In the genomic region with DNA sequence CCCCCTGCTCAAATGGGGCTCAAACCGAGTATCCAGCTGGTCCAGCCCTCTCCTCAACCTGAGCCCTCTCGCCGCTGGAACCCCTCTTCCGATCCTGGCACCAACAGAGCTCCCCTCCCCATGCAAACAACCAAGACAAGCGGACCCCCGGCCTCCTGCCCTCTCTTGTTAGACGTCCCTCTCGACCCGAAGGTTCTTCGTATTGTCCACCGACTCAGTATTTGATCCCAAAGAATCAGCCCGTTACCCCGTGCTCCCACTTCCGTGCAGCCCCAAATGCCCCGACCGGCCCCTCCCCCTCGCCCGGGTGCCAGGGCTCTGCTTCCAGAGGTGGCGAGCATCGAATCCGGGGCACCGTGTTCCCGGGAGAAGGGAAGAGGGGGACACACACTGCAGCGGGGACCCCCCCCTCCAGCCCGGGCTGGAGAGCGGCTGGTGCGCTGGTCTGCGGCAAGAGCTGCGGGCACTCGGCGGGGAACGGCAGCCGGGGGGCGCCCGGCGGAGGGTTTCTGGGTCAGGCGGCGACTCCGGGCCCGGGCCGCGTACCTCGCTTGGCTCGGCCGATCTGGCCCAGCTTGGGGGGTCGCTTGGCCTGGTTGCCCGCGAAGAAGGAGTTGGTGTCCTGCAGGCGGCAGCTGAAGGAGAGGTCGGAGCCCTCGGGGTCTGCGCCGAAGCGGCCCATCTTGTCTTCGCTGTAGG, we compare ENCODE assay signal across 1 cellular context.
A peak's percentile ranks its signal among the peaks of the same experiment; 100 is the strongest.
TF ChIP-seq lines count a peak whose summit lies in the region.

No MANE protein-coding gene starts in this region.

TF ChIP-seq in HEK293, 187 proteins besides CTCF, POLR2A, EP300 and RAD21 (continued from another document):
- TF ChIP-seq, protein P1, sequence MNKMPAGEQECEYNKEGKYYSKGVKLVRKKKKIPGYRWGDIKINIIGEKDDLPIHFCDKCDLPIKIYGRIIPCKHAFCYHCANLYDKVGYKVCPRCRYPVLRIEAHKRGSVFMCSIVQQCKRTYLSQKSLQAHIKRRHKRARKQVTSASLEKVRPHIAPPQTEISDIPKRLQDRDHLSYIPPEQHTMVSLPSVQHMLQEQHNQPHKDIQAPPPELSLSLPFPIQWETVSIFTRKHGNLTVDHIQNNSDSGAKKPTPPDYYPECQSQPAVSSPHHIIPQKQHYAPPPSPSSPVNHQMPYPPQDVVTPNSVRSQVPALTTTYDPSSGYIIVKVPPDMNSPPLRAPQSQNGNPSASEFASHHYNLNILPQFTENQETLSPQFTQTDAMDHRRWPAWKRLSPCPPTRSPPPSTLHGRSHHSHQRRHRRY (tag by site-specific recombination; IDR thresholded peaks at IDR 0.05) = 0 out of 2 replicates have a peak, but pooled peaks have one; percentile 16
- no peak for TF ChIP-seq HOXA7 (CRISPR knock-in tag; IDR thresholded peaks at IDR 0.05; ENCODE audit: borderline replicate concordance)
- TF ChIP-seq ZNF169 (tag by site-specific recombination; IDR thresholded peaks at IDR 0.05) = no peak
- TF ChIP-seq, protein P2, sequence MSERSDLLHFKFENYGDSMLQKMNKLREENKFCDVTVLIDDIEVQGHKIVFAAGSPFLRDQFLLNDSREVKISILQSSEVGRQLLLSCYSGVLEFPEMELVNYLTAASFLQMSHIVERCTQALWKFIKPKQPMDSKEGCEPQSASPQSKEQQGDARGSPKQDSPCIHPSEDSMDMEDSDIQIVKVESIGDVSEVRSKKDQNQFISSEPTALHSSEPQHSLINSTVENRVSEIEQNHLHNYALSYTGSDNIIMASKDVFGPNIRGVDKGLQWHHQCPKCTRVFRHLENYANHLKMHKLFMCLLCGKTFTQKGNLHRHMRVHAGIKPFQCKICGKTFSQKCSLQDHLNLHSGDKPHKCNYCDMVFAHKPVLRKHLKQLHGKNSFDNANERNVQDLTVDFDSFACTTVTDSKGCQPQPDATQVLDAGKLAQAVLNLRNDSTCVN (tag by site-specific recombination; optimal IDR thresholded peaks at IDR 0.05) = peak; percentile 51
- TF ChIP-seq ZNF341 (tag by site-specific recombination; IDR thresholded peaks at IDR 0.05; ENCODE audit: low read depth) = no peak; the same call in 1 of the 2 replicates
- TF ChIP-seq ZBTB20 (tag by site-specific recombination; IDR thresholded peaks at IDR 0.05) = peak; percentile 83
- TF ChIP-seq, protein P3, sequence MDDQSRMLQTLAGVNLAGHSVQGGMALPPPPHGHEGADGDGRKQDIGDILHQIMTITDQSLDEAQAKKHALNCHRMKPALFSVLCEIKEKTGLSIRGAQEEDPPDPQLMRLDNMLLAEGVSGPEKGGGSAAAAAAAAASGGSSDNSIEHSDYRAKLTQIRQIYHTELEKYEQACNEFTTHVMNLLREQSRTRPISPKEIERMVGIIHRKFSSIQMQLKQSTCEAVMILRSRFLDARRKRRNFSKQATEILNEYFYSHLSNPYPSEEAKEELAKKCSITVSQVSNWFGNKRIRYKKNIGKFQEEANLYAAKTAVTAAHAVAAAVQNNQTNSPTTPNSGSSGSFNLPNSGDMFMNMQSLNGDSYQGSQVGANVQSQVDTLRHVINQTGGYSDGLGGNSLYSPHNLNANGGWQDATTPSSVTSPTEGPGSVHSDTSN (CRISPR knock-in tag; IDR thresholded peaks at IDR 0.05) = no peak
- TF ChIP-seq, protein P4, sequence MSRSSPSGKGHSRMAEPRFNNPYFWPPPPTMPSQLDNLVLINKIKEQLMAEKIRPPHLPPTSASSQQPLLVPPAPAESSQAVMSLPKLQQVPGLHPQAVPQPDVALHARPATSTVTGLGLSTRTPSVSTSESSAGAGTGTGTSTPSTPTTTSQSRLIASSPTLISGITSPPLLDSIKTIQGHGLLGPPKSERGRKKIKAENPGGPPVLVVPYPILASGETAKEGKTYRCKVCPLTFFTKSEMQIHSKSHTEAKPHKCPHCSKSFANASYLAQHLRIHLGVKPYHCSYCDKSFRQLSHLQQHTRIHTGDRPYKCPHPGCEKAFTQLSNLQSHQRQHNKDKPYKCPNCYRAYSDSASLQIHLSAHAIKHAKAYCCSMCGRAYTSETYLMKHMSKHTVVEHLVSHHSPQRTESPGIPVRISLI (tag by site-specific recombination; IDR thresholded peaks at IDR 0.05) = no peak
- no peak for TF ChIP-seq ZNF157 (tag by site-specific recombination; IDR thresholded peaks at IDR 0.05)
- TF ChIP-seq, protein P5, sequence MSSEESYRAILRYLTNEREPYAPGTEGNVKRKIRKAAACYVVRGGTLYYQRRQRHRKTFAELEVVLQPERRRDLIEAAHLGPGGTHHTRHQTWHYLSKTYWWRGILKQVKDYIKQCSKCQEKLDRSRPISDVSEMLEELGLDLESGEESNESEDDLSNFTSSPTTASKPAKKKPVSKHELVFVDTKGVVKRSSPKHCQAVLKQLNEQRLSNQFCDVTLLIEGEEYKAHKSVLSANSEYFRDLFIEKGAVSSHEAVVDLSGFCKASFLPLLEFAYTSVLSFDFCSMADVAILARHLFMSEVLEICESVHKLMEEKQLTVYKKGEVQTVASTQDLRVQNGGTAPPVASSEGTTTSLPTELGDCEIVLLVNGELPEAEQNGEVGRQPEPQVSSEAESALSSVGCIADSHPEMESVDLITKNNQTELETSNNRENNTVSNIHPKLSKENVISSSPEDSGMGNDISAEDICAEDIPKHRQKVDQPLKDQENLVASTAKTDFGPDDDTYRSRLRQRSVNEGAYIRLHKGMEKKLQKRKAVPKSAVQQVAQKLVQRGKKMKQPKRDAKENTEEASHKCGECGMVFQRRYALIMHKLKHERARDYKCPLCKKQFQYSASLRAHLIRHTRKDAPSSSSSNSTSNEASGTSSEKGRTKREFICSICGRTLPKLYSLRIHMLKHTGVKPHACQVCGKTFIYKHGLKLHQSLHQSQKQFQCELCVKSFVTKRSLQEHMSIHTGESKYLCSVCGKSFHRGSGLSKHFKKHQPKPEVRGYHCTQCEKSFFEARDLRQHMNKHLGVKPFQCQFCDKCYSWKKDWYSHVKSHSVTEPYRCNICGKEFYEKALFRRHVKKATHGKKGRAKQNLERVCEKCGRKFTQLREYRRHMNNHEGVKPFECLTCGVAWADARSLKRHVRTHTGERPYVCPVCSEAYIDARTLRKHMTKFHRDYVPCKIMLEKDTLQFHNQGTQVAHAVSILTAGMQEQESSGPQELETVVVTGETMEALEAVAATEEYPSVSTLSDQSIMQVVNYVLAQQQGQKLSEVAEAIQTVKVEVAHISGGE (tag by site-specific recombination; conservative IDR thresholded peaks at IDR 0.05; ENCODE audit: low read depth) = peak; percentile 45
- no peak for TF ChIP-seq SCRT2 (tag by site-specific recombination; IDR thresholded peaks at IDR 0.05)
- no peak for TF ChIP-seq KLF7 (tag by site-specific recombination; IDR thresholded peaks at IDR 0.05; ENCODE audit: borderline replicate concordance)
- no peak for TF ChIP-seq ZSCAN30 (tag by site-specific recombination; IDR thresholded peaks at IDR 0.05)
- 0 out of 2 replicates have a peak, but pooled peaks have one; percentile 31 for TF ChIP-seq YY1 (tag by site-specific recombination; IDR thresholded peaks at IDR 0.05)
- TF ChIP-seq SCRT1 (tag by site-specific recombination; IDR thresholded peaks at IDR 0.05; ENCODE audit: borderline replicate concordance) = no peak
- no peak for TF ChIP-seq ZNF248 (tag by site-specific recombination; IDR thresholded peaks at IDR 0.05)
- TF ChIP-seq ZNF501 (tag by site-specific recombination; IDR thresholded peaks at IDR 0.05) = 0 out of 2 replicates have a peak, but pooled peaks have one; percentile 25
- TF ChIP-seq, protein P6, sequence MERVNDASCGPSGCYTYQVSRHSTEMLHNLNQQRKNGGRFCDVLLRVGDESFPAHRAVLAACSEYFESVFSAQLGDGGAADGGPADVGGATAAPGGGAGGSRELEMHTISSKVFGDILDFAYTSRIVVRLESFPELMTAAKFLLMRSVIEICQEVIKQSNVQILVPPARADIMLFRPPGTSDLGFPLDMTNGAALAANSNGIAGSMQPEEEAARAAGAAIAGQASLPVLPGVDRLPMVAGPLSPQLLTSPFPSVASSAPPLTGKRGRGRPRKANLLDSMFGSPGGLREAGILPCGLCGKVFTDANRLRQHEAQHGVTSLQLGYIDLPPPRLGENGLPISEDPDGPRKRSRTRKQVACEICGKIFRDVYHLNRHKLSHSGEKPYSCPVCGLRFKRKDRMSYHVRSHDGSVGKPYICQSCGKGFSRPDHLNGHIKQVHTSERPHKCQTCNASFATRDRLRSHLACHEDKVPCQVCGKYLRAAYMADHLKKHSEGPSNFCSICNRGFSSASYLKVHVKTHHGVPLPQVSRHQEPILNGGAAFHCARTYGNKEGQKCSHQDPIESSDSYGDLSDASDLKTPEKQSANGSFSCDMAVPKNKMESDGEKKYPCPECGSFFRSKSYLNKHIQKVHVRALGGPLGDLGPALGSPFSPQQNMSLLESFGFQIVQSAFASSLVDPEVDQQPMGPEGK (tag by site-specific recombination; IDR thresholded peaks at IDR 0.05) = peak; percentile 19
- no peak for TF ChIP-seq ZNF214 (tag by site-specific recombination; IDR thresholded peaks at IDR 0.05; ENCODE audit: borderline replicate concordance)
- no peak for TF ChIP-seq ZNF211 (tag by site-specific recombination; IDR thresholded peaks at IDR 0.05; ENCODE audit: low read depth)
- no peak for TF ChIP-seq ZXDB (tag by site-specific recombination; IDR thresholded peaks at IDR 0.05)
- peak; percentile 73 for TF ChIP-seq ZBTB8A (tag by site-specific recombination; IDR thresholded peaks at IDR 0.05)
- no peak; the same call in 1 of the 2 replicates for TF ChIP-seq SP7 (tag by site-specific recombination; IDR thresholded peaks at IDR 0.05)
- TF ChIP-seq ZNF707 (tag by site-specific recombination; IDR thresholded peaks at IDR 0.05) = no peak
